Comparison of ENCODE assay signal across 2 cellular contexts in genomic region chr3:129403450-129403849, GRCh38.
TF ChIP-seq lines count a peak whose summit lies in the region.

No MANE protein-coding gene starts in this region.

TF ChIP-seq in HepG2, 621 proteins besides CTCF, POLR2A, EP300 and RAD21:
- TF ChIP-seq ZSCAN25 (CRISPR knock-in tag; IDR thresholded peaks at IDR 0.05) (peak; percentile 42; the same call in 1 of the 2 replicates), ZNF562 (CRISPR knock-in tag; IDR thresholded peaks at IDR 0.05; ENCODE audit: borderline replicate concordance) (no peak)

TF ChIP-seq in H1, 55 proteins besides CTCF, POLR2A, EP300 and RAD21:
- no peak for TF ChIP-seq SP2 (IDR thresholded peaks at IDR 0.05; ENCODE audit: low read length)
- TF ChIP-seq HDAC2 (IDR thresholded peaks at IDR 0.05; ENCODE audit: borderline replicate concordance in 1 of 2, low read depth in 2 of 2, low read length in 2 of 2): no peak
- TF ChIP-seq CBX5 (IDR thresholded peaks at IDR 0.05; ENCODE audit: low read depth, low read length): no peak
- no peak for TF ChIP-seq NANOG (IDR thresholded peaks at IDR 0.05; ENCODE audit: insufficient read depth, low read depth, low read length, poor library complexity, severe bottlenecking)
- no peak for TF ChIP-seq ASH2L (IDR thresholded peaks at IDR 0.05; ENCODE audit: low read length)
- no peak for TF ChIP-seq BACH1 (IDR thresholded peaks at IDR 0.05; ENCODE audit: low read length)
- no peak for TF ChIP-seq CHD2 (IDR thresholded peaks at IDR 0.05; ENCODE audit: low read length)
- TF ChIP-seq SIN3A (conservative IDR thresholded peaks at IDR 0.05 in 1 of 2, IDR thresholded peaks at IDR 0.05 in 1 of 2; ENCODE audit: low read depth in 1 of 2, low read length in 2 of 2): no peak
- no peak for TF ChIP-seq PHF8 (conservative IDR thresholded peaks at IDR 0.05; ENCODE audit: low read depth, low read length)
- TF ChIP-seq SRF (IDR thresholded peaks at IDR 0.05; ENCODE audit: low read depth, low read length): no peak
- TF ChIP-seq SUZ12 (IDR thresholded peaks at IDR 0.05; ENCODE audit: low read length): no peak
- TF ChIP-seq KDM4A (IDR thresholded peaks at IDR 0.05; ENCODE audit: low read depth, low read length, severe bottlenecking): no peak
